Comparison of ENCODE assay signal across 23 cellular contexts in the genomic region with DNA sequence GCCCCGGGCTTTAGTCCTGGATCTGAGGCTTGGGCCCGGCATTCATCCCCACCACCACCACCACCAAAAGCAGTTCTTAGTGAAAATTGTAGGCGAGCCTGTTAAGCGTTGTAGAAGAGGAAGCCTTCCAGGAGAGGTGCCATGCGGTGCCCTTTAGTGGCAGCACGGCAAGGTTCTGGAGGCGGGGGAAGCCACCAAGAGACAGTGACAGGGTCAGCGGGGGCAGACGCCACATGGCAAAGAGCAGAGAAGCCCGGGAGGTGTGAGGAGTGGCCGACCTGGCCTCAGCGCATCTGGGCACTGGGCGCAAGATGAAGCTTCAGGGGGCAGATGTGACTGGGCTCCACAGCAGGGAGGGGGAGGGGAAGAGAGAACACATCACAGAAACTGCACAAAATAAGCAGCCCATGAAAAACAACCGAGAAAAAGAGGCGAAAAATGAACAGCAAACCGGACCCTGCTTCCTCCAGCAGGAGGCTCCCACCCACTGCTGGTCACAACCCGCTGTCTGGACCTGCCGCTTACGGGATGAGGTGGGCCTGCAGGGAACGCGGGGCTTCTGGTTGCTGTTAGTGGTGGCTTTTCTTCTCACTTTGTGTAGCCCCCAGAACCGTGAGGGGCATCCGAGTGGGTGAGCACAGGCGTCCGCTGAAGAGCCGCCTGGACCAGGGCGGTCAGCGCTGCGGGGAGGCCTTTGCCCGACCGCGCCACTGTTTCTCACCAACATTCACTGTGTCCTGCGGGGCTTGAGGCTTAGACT. TPM values are rescaled to one million over a fixed set of nuclear protein-coding genes. Genes with fewer than 3 reads are reported as not detected.
A peak's percentile ranks its signal among the peaks of the same experiment; 100 is the strongest.
DNase-seq lines count a peak whose midpoint lies in the region; ATAC-seq, FAIRE-seq and TF ChIP-seq lines count a peak whose summit lies in the region.
"Had no signal": no experiment of that assay in that cellular context is flagged by ENCODE, and none has a peak within 500 bp of the region (broad histone marks: within the 10 kb centered on the region; RNA-seq: fewer than 3 reads in every experiment).

No MANE protein-coding gene starts in this region.

- no peaks in the 10 kb centered on the region for H3K9me3 ChIP-seq in kidney (ENCODE audit: control insufficient read depth in 1 of 2, low read length in 2 of 2)
- H3K9me3 ChIP-seq: ovary had no signal

- no peak overlapping the region for H3K4me3 ChIP-seq in kidney (ENCODE audit: low read length in 2 of 2)
- H3K4me3 ChIP-seq: ovary had no signal

- H3K4me3 Mint-ChIP-seq in WTC11: no peak overlapping the region
- no peak overlapping the region for H3K4me3 Mint-ChIP-seq in stimulated activated effector memory CD8-positive, alpha-beta T cell treated with anti-CD3 and anti-CD28 coated beads, Interleukin-12 subunit alpha, Interleukin-12 subunit beta, amount 100 ng/mL, for 72 hours
- H3K4me3 Mint-ChIP-seq: CD8-positive, alpha-beta T cell; effector memory CD8-positive, alpha-beta T cell; mesothelial cell of epicardium had no signal

- H3K27ac Mint-ChIP-seq in WTC11: no peak overlapping the region
- peak overlapping the region; percentile 58 for H3K27ac Mint-ChIP-seq in stimulated activated effector memory CD8-positive, alpha-beta T cell treated with anti-CD3 and anti-CD28 coated beads, Interleukin-12 subunit alpha, Interleukin-12 subunit beta, amount 100 ng/mL, for 72 hours
- H3K27ac Mint-ChIP-seq: activated naive CD4-positive, alpha-beta T cell treated with anti-CD3 and anti-CD28 coated beads, Interleukin-2, amount 50 U/mL, for 72 hours; CD8-positive, alpha-beta T cell; mesothelial cell of epicardium had no signal

- no peak overlapping the region for H3K9ac ChIP-seq in kidney (ENCODE audit: low read length in 2 of 2)

- TF ChIP-seq CTCF in WTC11 (IDR thresholded peaks at IDR 0.05): no peak
- no peak for TF ChIP-seq CTCF in kidney (IDR thresholded peaks at IDR 0.05; ENCODE audit: borderline replicate concordance, extremely low read depth, insufficient read depth)

- no peaks in the 10 kb centered on the region for H3K27me3 Mint-ChIP-seq in WTC11 (ENCODE audit: low read depth)

- DNase-seq in NCI-H748 (lab: John Stamatoyannopoulos, UW; ENCODE audit: unreplicated experiment) (peak; percentile 35), NCI-H748 treated with DMSO at 0.1 percent for 48 hours (lab: John Stamatoyannopoulos, UW) (no peak), WTC11 (ENCODE audit: low spot score) (no peak), kidney (peak; percentile 58)
- DNase-seq in stimulated activated effector memory CD8-positive, alpha-beta T cell treated with anti-CD3 and anti-CD28 coated beads, Interleukin-12 subunit alpha, Interleukin-12 subunit beta, amount 100 ng/mL, for 72 hours (ENCODE audit: low spot score in 2 of 2): no peak
- DNase-seq in stimulated activated CD8-positive, alpha-beta memory T cell treated with anti-CD3 and anti-CD28 coated beads, Interleukin-4, amount 100 ng/mL, for 48 hours: no peak
- no peak for DNase-seq in activated naive CD4-positive, alpha-beta T cell treated with anti-CD3 and anti-CD28 coated beads, Interleukin-2, amount 50 U/mL, for 16 hours
- DNase-seq: effector memory CD8-positive, alpha-beta T cell; foreskin fibroblast; NCI-H1694 treated with DMSO at 0.1 percent for 48 hours; NCI-H524 treated with DMSO at 0.1 percent for 48 hours had no signal

- intact Hi-C loops in kidney (cut with DNase I): no loop called here

- H3K27ac ChIP-seq in kidney (ENCODE audit: low read depth in 2 of 2, low read length in 2 of 2): no peak overlapping the region
- H3K27ac ChIP-seq: 22Rv1, ovary had no signal

- CTCF ChIA-PET in WTC11 (lab: Charles Lee): interaction anchor here (0.5 to 0.9 kb wide), 2 partner anchors 12 to 24 kb away, joined by 3 to 4 read pairs; no protein-coding TSS in a partner anchor

- POLR2A ChIA-PET in WTC11 (lab: Charles Lee): no interaction called here

- no peaks in the 10 kb centered on the region for H3K36me3 ChIP-seq in kidney (ENCODE audit: control insufficient read depth in 1 of 2, insufficient read depth in 2 of 2, low read length in 2 of 2)
- H3K36me3 ChIP-seq: ovary had no signal

- H3K36me3 Mint-ChIP-seq in WTC11: no peaks in the 10 kb centered on the region
- no peaks in the 10 kb centered on the region for H3K36me3 Mint-ChIP-seq in stimulated activated effector memory CD8-positive, alpha-beta T cell treated with anti-CD3 and anti-CD28 coated beads, Interleukin-12 subunit alpha, Interleukin-12 subunit beta, amount 100 ng/mL, for 72 hours
- H3K36me3 Mint-ChIP-seq: activated naive CD4-positive, alpha-beta T cell treated with anti-CD3 and anti-CD28 coated beads, Interleukin-2, amount 50 U/mL, for 72 hours; CD8-positive, alpha-beta T cell; mesothelial cell of epicardium had no signal

- ATAC-seq in WTC11 (peak; percentile 49; the same call in 1 of the 2 replicates), HG02840 (IDR thresholded peaks at IDR 0.05; ENCODE audit: low FRiP score, unreplicated experiment) (no peak)
- ATAC-seq in stimulated activated effector memory CD8-positive, alpha-beta T cell treated with anti-CD3 and anti-CD28 coated beads, Interleukin-12 subunit alpha, Interleukin-12 subunit beta, amount 100 ng/mL, for 72 hours: peak; percentile 23
- ATAC-seq: activated naive CD4-positive, alpha-beta T cell treated with anti-CD3 and anti-CD28 coated beads, Interleukin-2, amount 50 U/mL, for 72 hours; CD8-positive, alpha-beta T cell; effector memory CD8-positive, alpha-beta T cell had no signal

- H3K4me1 ChIP-seq in kidney (ENCODE audit: control insufficient read depth in 1 of 2, insufficient read depth in 1 of 2, low read depth in 1 of 2, low read length in 2 of 2): peaks cover 0 to 3% of the 10 kb centered on the region in 2 donors

- no peaks in the 10 kb centered on the region for H3K4me1 Mint-ChIP-seq in WTC11
- peaks cover 7% of the 10 kb centered on the region for H3K4me1 Mint-ChIP-seq in stimulated activated effector memory CD8-positive, alpha-beta T cell treated with anti-CD3 and anti-CD28 coated beads, Interleukin-12 subunit alpha, Interleukin-12 subunit beta, amount 100 ng/mL, for 72 hours

- no peak for FAIRE-seq in kidney (lab: Jason Lieb, UNC)
- FAIRE-seq: bronchial epithelial cell, G401.6, RCC 7860 had no signal

- no peaks in the 10 kb centered on the region for H3K9me3 Mint-ChIP-seq in WTC11
- H3K9me3 Mint-ChIP-seq in stimulated activated effector memory CD8-positive, alpha-beta T cell treated with anti-CD3 and anti-CD28 coated beads, Interleukin-12 subunit alpha, Interleukin-12 subunit beta, amount 100 ng/mL, for 72 hours: no peaks in the 10 kb centered on the region
- H3K9me3 Mint-ChIP-seq: activated naive CD4-positive, alpha-beta T cell treated with anti-CD3 and anti-CD28 coated beads, Interleukin-2, amount 50 U/mL, for 72 hours; CD8-positive, alpha-beta T cell; effector memory CD8-positive, alpha-beta T cell; mesothelial cell of epicardium had no signal

TF ChIP-seq in WTC11, 78 proteins besides CTCF, POLR2A, EP300 and RAD21 (continues in another document):
- TF ChIP-seq KAT7 (CRISPR knock-in tag; IDR thresholded peaks at IDR 0.05; ENCODE audit: borderline replicate concordance) (no peak), ZNF423 (CRISPR knock-in tag; IDR thresholded peaks at IDR 0.05) (no peak), NR3C1 (CRISPR knock-in tag; conservative IDR thresholded peaks at IDR 0.05; ENCODE audit: low read depth) (no peak), ZNF232 (CRISPR knock-in tag; IDR thresholded peaks at IDR 0.05) (no peak), TEAD4 (CRISPR knock-in tag; IDR thresholded peaks at IDR 0.05) (no peak), ZNF219 (CRISPR knock-in tag; IDR thresholded peaks at IDR 0.05; ENCODE audit: borderline replicate concordance) (no peak), NR1H2 (CRISPR knock-in tag; IDR thresholded peaks at IDR 0.05) (no peak), FOXP1 (CRISPR knock-in tag; IDR thresholded peaks at IDR 0.05; ENCODE audit: borderline replicate concordance) (no peak)
- TF ChIP-seq, protein P1, sequence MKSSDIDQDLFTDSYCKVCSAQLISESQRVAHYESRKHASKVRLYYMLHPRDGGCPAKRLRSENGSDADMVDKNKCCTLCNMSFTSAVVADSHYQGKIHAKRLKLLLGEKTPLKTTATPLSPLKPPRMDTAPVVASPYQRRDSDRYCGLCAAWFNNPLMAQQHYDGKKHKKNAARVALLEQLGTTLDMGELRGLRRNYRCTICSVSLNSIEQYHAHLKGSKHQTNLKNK (CRISPR knock-in tag; IDR thresholded peaks at IDR 0.05): no peak
- TF ChIP-seq, protein P2, sequence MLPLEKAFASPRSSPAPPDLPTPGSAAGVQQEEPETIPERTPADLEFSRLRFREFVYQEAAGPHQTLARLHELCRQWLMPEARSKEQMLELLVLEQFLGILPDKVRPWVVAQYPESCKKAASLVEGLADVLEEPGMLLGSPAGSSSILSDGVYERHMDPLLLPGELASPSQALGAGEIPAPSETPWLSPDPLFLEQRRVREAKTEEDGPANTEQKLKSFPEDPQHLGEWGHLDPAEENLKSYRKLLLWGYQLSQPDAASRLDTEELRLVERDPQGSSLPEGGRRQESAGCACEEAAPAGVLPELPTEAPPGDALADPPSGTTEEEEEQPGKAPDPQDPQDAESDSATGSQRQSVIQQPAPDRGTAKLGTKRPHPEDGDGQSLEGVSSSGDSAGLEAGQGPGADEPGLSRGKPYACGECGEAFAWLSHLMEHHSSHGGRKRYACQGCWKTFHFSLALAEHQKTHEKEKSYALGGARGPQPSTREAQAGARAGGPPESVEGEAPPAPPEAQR (CRISPR knock-in tag; IDR thresholded peaks at IDR 0.05): no peak
- TF ChIP-seq, protein P3, sequence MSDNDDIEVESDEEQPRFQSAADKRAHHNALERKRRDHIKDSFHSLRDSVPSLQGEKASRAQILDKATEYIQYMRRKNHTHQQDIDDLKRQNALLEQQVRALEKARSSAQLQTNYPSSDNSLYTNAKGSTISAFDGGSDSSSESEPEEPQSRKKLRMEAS (CRISPR knock-in tag; IDR thresholded peaks at IDR 0.05): no peak
- TF ChIP-seq, protein P4, sequence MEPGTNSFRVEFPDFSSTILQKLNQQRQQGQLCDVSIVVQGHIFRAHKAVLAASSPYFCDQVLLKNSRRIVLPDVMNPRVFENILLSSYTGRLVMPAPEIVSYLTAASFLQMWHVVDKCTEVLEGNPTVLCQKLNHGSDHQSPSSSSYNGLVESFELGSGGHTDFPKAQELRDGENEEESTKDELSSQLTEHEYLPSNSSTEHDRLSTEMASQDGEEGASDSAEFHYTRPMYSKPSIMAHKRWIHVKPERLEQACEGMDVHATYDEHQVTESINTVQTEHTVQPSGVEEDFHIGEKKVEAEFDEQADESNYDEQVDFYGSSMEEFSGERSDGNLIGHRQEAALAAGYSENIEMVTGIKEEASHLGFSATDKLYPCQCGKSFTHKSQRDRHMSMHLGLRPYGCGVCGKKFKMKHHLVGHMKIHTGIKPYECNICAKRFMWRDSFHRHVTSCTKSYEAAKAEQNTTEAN (CRISPR knock-in tag; IDR thresholded peaks at IDR 0.05): no peak

RNA-seq across cellular contexts. Expression of a gene that starts 4.3 kb away (rescaled TPM):
- total RNA-seq in WTC11 (2021) (0.11 TPM in 1 of 3 replicates, not detected in the others), kidney (not detected)
- polyA plus RNA-seq in kidney (ENCODE audit: insufficient read depth, low read depth, low replicate concordance): not detected
- total RNA-seq: bronchial epithelial cell; CD8-positive, alpha-beta T cell; MCF 10A; subcutaneous adipose tissue; T-helper 1 cell treated with Interleukin-12 subunit alpha and Interleukin-12 subunit beta and Interleukin-4 antibody, amounts not matched to agents 30 ng/mL and 1 ng/mL, for 36 hours had no signal

RNA-seq across cellular contexts. Expression of a gene that starts 22.4 kb away (rescaled TPM):
- total RNA-seq in WTC11 (2021) (5.3 to 8.4 TPM (median 6.3 TPM) in 3 replicates), kidney (5.9 TPM)
- polyA plus RNA-seq in kidney (ENCODE audit: insufficient read depth, low read depth, low replicate concordance): 3.2 TPM

RNA-seq across cellular contexts. Expression of a gene that starts 22.5 kb away (rescaled TPM):
- total RNA-seq in WTC11 (2021) (135 to 145 TPM (median 137 TPM) in 3 replicates), kidney (135 TPM)
- 256 TPM for polyA plus RNA-seq in kidney (ENCODE audit: insufficient read depth, low read depth, low replicate concordance)

Comparison
In these comparisons a context has a peak if more than half of its experiments do, and no peak if none do; other contexts are left out.
1. DNase-seq: peak in NCI-H748 (single experiment) and kidney (single experiment); none in NCI-H748 treated with DMSO at 0.1 percent for 48 hours (single experiment), WTC11 (single experiment), stimulated activated effector memory CD8-positive, alpha-beta T cell treated with anti-CD3 and anti-CD28 coated beads, Interleukin-12 subunit alpha, Interleukin-12 subunit beta, amount 100 ng/mL, for 72 hours (0 of 2), stimulated activated CD8-positive, alpha-beta memory T cell treated with anti-CD3 and anti-CD28 coated beads, Interleukin-4, amount 100 ng/mL, for 48 hours (single experiment) and activated naive CD4-positive, alpha-beta T cell treated with anti-CD3 and anti-CD28 coated beads, Interleukin-2, amount 50 U/mL, for 16 hours (single experiment).